ENCODE assay signal across 17 cellular contexts in the genomic region with DNA sequence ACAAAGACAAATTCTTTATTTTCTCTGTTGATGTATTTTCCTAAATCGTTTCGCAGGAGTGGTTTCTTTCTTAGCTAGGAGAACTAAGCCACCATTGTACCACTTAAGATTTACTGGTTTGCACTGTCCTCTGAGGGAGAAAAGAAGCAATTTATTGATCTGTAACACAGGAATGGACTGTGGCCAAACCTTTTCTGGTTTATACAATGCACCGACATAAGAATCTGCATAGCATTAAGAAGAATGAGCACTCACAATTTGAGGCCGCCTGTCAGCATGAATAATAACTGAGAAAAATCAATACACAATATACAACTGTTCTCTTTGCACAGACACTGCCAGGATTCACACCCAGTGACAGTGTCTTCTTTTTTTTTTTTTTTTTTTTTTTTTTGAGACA.
"Had no signal": no experiment of that assay in that cellular context is flagged by ENCODE, and none has a peak within 500 bp of the region (broad histone marks: within the 10 kb centered on the region; RNA-seq: fewer than 3 reads in every experiment).

No MANE protein-coding gene starts in this region.

- H3K27me3 ChIP-seq: breast epithelium, esophagus muscularis mucosa, hepatocyte, neural progenitor cell, ovary, thyroid gland had no signal

- H3K9me3 ChIP-seq: breast epithelium, ovary, thyroid gland had no signal

- H2AFZ ChIP-seq: hepatocyte, neural progenitor cell had no signal

- H3K36me3 ChIP-seq: breast epithelium, esophagus muscularis mucosa, neural progenitor cell, ovary, thyroid gland had no signal

- H3K27ac ChIP-seq: neural progenitor cell, ovary, thyroid gland had no signal

- H3K4me3 ChIP-seq: breast epithelium, esophagus muscularis mucosa, hepatocyte, lung, neural progenitor cell, ovary, smooth muscle cell, thyroid gland had no signal

- H3K4me3 Mint-ChIP-seq: activated naive CD4-positive, alpha-beta T cell treated with anti-CD3 and anti-CD28 coated beads, Interleukin-2, amount 50 U/mL, for 24 hours; activated T-cell treated with anti-CD3 and anti-CD28 coated beads, Interleukin-2, amount 50 U/mL, for 72 hours; naive B cell; neural progenitor cell; stimulated activated effector memory CD8-positive, alpha-beta T cell treated with anti-CD3 and anti-CD28 coated beads, Interleukin-12 subunit alpha, Interleukin-12 subunit beta, amount 100 ng/mL, for 72 hours had no signal

- H3K27ac Mint-ChIP-seq: activated naive CD4-positive, alpha-beta T cell treated with anti-CD3 and anti-CD28 coated beads, Interleukin-2, amount 50 U/mL, for 24 hours; activated T-cell treated with anti-CD3 and anti-CD28 coated beads, Interleukin-2, amount 50 U/mL, for 72 hours; neural progenitor cell; stimulated activated effector memory CD8-positive, alpha-beta T cell treated with anti-CD3 and anti-CD28 coated beads, Interleukin-12 subunit alpha, Interleukin-12 subunit beta, amount 100 ng/mL, for 72 hours had no signal

- H3K36me3 Mint-ChIP-seq: stimulated activated effector memory CD8-positive, alpha-beta T cell treated with anti-CD3 and anti-CD28 coated beads, Interleukin-12 subunit alpha, Interleukin-12 subunit beta, amount 100 ng/mL, for 72 hours had no signal

- H3K4me1 ChIP-seq: breast epithelium had no signal

- H3K9ac ChIP-seq: neural progenitor cell had no signal

- H3K27me3 Mint-ChIP-seq: activated naive CD4-positive, alpha-beta T cell treated with anti-CD3 and anti-CD28 coated beads, Interleukin-2, amount 50 U/mL, for 24 hours had no signal

- DNase-seq: activated CD4-positive, alpha-beta T cell treated with anti-CD3 and anti-CD28 coated beads, Interleukin-2, amount 50 U/mL, for 4 hours; activated gamma-delta T cell; activated T-cell treated with anti-CD3 and anti-CD28 coated beads, Interleukin-2, amount 50 U/mL, for 72 hours; cerebellar nuclear complex; effector CD8-positive, alpha-beta T cell; naive B cell; ovary; stimulated activated CD4-positive, alpha-beta T cell treated with anti-CD3 and anti-CD28 coated beads, Interleukin-4, amount 100 ng/mL, for 24 hours; thyroid gland had no signal

- H3K4me2 ChIP-seq: neural progenitor cell had no signal
